In genomic region chr14:91997492-91997891, GRCh38 we compare ENCODE assay signal across 10 cellular contexts. TPM values are rescaled to one million over a fixed set of nuclear protein-coding genes. Genes with fewer than 3 reads are reported as not detected.
A peak's percentile ranks its signal among the peaks of the same experiment; 100 is the strongest.
DNase-seq lines count a peak whose midpoint lies in the region; ATAC-seq and TF ChIP-seq lines count a peak whose summit lies in the region.
"Had no signal": no experiment of that assay in that cellular context is flagged by ENCODE, and none has a peak within 500 bp of the region (broad histone marks: within the 10 kb centered on the region; RNA-seq: fewer than 3 reads in every experiment).

No MANE protein-coding gene starts in this region.

- H3K9ac ChIP-seq in Loucy (ENCODE audit: low read depth, low read length, poor library complexity, severe bottlenecking) (peak overlapping the region; percentile 64), adipocyte (ENCODE audit: low read length) (no peak overlapping the region)

- peaks cover 5% of the 10 kb centered on the region for H3K36me3 ChIP-seq in CD4-positive, alpha-beta memory T cell (ENCODE audit: insufficient read depth, low read length)
- H3K36me3 ChIP-seq in Loucy (ENCODE audit: insufficient read depth, low read length) (peaks cover 12% of the 10 kb centered on the region; the same call in 1 of the 2 replicates), adipocyte (ENCODE audit: control insufficient read depth, insufficient read depth, low read length, severe bottlenecking) (peaks cover 37% of the 10 kb centered on the region), left lung (peaks cover 0 to 42% of the 10 kb centered on the region in 2 donors), ovary (no peaks in the 10 kb centered on the region)

- CTCF ChIA-PET in CD4-positive, alpha-beta memory T cell (lab: Charles Lee; ENCODE audit: partially characterized antibody) = interaction anchor here (0.6 to 2.3 kb wide), 25 partner anchors 8 to 529 kb away, joined by 3 to 25 read pairs (median 4); partner anchors contain the start of genes ATXN3 and TRIP11

- no peak for DNase-seq in CD4-positive, alpha-beta memory T cell
- DNase-seq in adipocyte (ENCODE audit: low read depth) (peak; percentile 27), left lung (no peak), epidermal melanocyte (ENCODE audit: insufficient read length, low spot score) (no peak), SHP77 (lab: John Stamatoyannopoulos, UW) (no peak), ovary (no peak)
- DNase-seq: Right ventricle myocardium superior had no signal

- H3K27ac Mint-ChIP-seq in CD4-positive, alpha-beta memory T cell = peak overlapping the region in 6 of 7 donors; percentile 4 to 83 (median 74)

- no peaks in the 10 kb centered on the region for H3K9me3 Mint-ChIP-seq in CD4-positive, alpha-beta memory T cell

- peaks cover 39% of the 10 kb centered on the region for H3K4me1 ChIP-seq in CD4-positive, alpha-beta memory T cell (ENCODE audit: insufficient read depth, low read length)
- H3K4me1 ChIP-seq in Loucy (ENCODE audit: insufficient read depth, low read length, poor library complexity, severe bottlenecking) = peaks cover 44% of the 10 kb centered on the region
- peaks cover 17% of the 10 kb centered on the region for H3K4me1 ChIP-seq in adipocyte (ENCODE audit: control insufficient read depth, insufficient read depth, low read length)
- peaks cover 0 to 32% of the 10 kb centered on the region in 2 donors for H3K4me1 ChIP-seq in left lung
- H3K4me1 ChIP-seq in ovary (ENCODE audit: insufficient read depth) = no peaks in the 10 kb centered on the region

- H3K27me3 ChIP-seq in CD4-positive, alpha-beta memory T cell (ENCODE audit: insufficient read depth, low read length) = no peaks in the 10 kb centered on the region
- no peaks in the 10 kb centered on the region for H3K27me3 ChIP-seq in Loucy (ENCODE audit: insufficient read depth, low read length, poor library complexity, severe bottlenecking)
- no peaks in the 10 kb centered on the region for H3K27me3 ChIP-seq in adipocyte (replicated peaks; ENCODE audit: control insufficient read depth, insufficient read depth, low read length)
- no peaks in the 10 kb centered on the region for H3K27me3 ChIP-seq in left lung
- no peaks in the 10 kb centered on the region for H3K27me3 ChIP-seq in ovary

- H3K4me3 Mint-ChIP-seq in CD4-positive, alpha-beta memory T cell = peak overlapping the region in 5 of 8 donors; percentile 14 to 68 (median 38)

- no peaks in the 10 kb centered on the region for H3K9me3 ChIP-seq in CD4-positive, alpha-beta memory T cell (ENCODE audit: control insufficient read depth in 1 of 2, low read length in 2 of 2)
- no peaks in the 10 kb centered on the region for H3K9me3 ChIP-seq in Loucy (ENCODE audit: insufficient read depth, low read depth, low read length)
- H3K9me3 ChIP-seq in adipocyte (ENCODE audit: control insufficient read depth, low read length) = no peaks in the 10 kb centered on the region
- no peaks in the 10 kb centered on the region for H3K9me3 ChIP-seq in left lung
- H3K9me3 ChIP-seq in ovary = no peaks in the 10 kb centered on the region

- no peaks in the 10 kb centered on the region for H3K9me2 ChIP-seq in Loucy (replicated peaks; ENCODE audit: low read depth, low read length)

- POLR2A ChIA-PET in CD4-positive, alpha-beta memory T cell (lab: Charles Lee; ENCODE audit: partially characterized antibody) = interaction anchor here (0.6 to 1.4 kb wide), 3 partner anchors 42 to 751 kb away, joined by 3 to 8 read pairs (median 3); partner anchors contain the start of gene TRIP11

- no peak overlapping the region for H3K27ac ChIP-seq in CD4-positive, alpha-beta memory T cell (ENCODE audit: low read depth, low read length)
- H3K27ac ChIP-seq in left lung = peak overlapping the region in 1 of 2 donors; percentile 49
- H3K27ac ChIP-seq in ovary = no peak overlapping the region

- peak overlapping the region; percentile 76 for H3K4me2 ChIP-seq in Loucy (ENCODE audit: low read depth, low read length, poor library complexity, severe bottlenecking)

- peaks cover 17 to 34% of the 10 kb centered on the region in 2 donors for H3K36me3 Mint-ChIP-seq in CD4-positive, alpha-beta memory T cell

- no peak for TF ChIP-seq POLR2A in ovary (IDR thresholded peaks at IDR 0.05)

- TF ChIP-seq CTCF in Loucy (conservative IDR thresholded peaks at IDR 0.05; ENCODE audit: low read length) (no peak), left lung (IDR thresholded peaks at IDR 0.05) (no peak), ovary (IDR thresholded peaks at IDR 0.05) (no peak)

- H2AFZ ChIP-seq in Loucy (ENCODE audit: low read length) = no peak overlapping the region

- ATAC-seq in left lung (peak; percentile 27), HG03280 (IDR thresholded peaks at IDR 0.05; ENCODE audit: unreplicated experiment) (no peak)

- no peaks in the 10 kb centered on the region for H3K79me2 ChIP-seq in Loucy (ENCODE audit: insufficient read depth, low read length)

- H3K27me3 Mint-ChIP-seq in CD4-positive, alpha-beta memory T cell = no peaks in the 10 kb centered on the region

- peaks cover 28 to 42% (median 34%) of the 10 kb centered on the region in 4 donors for H3K4me1 Mint-ChIP-seq in CD4-positive, alpha-beta memory T cell

- no peak overlapping the region for H3K4me3 ChIP-seq in CD4-positive, alpha-beta memory T cell (ENCODE audit: low read length in 2 of 2)
- H3K4me3 ChIP-seq in Loucy (ENCODE audit: low read length, poor library complexity, severe bottlenecking) (peak overlapping the region; percentile 65), adipocyte (ENCODE audit: low read length) (no peak overlapping the region), left lung (no peak overlapping the region), ovary (no peak overlapping the region)
- H3K4me3 ChIP-seq: skin epidermis had no signal

- intact Hi-C loops in CD4-positive, alpha-beta memory T cell (cut with micrococcal nuclease) = loop anchor here (5.0 to 10.0 kb wide), 2 partner anchors 345 to 513 kb away; no protein-coding TSS in a partner anchor
- intact Hi-C loops in left lung (cut with DNase I) (no loop called here), ovary (cut with DNase I) (loop anchor here in 1 of 4 donors (10.0 kb wide), 1 partner anchor 343 kb away; no protein-coding TSS in a partner anchor)

- H4K20me1 ChIP-seq in Loucy (ENCODE audit: insufficient read depth, low read length, poor library complexity, severe bottlenecking) = no peaks in the 10 kb centered on the region

- TF ChIP-seq EP300 in ovary (IDR thresholded peaks at IDR 0.05) = no peak

- H3F3A ChIP-seq in Loucy (ENCODE audit: low read depth) = peaks cover 23% of the 10 kb centered on the region; the same call in 1 of the 2 replicates

RNA-seq across cellular contexts. Expression of gene TRIP11, which starts 42.4 kb away (rescaled TPM):
- 10 to 100 TPM; 68.0 to 68.7 TPM for total RNA-seq in CD4-positive, alpha-beta memory T cell
- 10 to 100 TPM; 24.6 to 77.2 TPM for polyA plus RNA-seq in CD4-positive, alpha-beta memory T cell
- total RNA-seq in left lung (10 to 100 TPM; 50.5 to 64.3 TPM), ovary (10 to 100 TPM; 19.3 to 63.8 (median 51.3) TPM)
- 10 to 100 TPM in 1 of 2 donors, 1 to 10 TPM in 1; 7.3 to 13.3 TPM for polyA plus RNA-seq in ovary

RNA-seq across cellular contexts. Expression of gene FBLN5, which starts 50.0 kb away (rescaled TPM):
- 1 to 10 TPM; 7.9 to 8.0 TPM for total RNA-seq in CD4-positive, alpha-beta memory T cell
- polyA plus RNA-seq in CD4-positive, alpha-beta memory T cell = 10 to 100 TPM; 23.7 TPM
- 100 to 1,000 TPM in 1 of 2 donors, 10 to 100 TPM in 1; 84.5 to 125 TPM for total RNA-seq in left lung
- 100 to 1,000 TPM in 4 of 7 donors, 10 to 100 TPM in 3; 39.2 to 187 (median 137) TPM for total RNA-seq in ovary
- 100 to 1,000 TPM in 1 of 2 donors, 10 to 100 TPM in 1; 90.7 to 353 TPM for polyA plus RNA-seq in ovary

Comparison
In these comparisons a context has a peak if more than half of its experiments do, and no peak if none do; other contexts are left out.
1. RNA of gene FBLN5, which starts 50.0 kb away (total RNA-seq): 39.2 to 187 TPM in ovary and 84.5 to 125 TPM in left lung; 7.9 to 8.0 TPM in CD4-positive, alpha-beta memory T cell; every median in the first group is over 4 times any median in the second.